ENCODE assay signal across 8 cellular contexts in genomic region chr3:47163990-47164848, GRCh38. TPM values are rescaled to one million over a fixed set of nuclear protein-coding genes. Genes with fewer than 3 reads are reported as not detected.
DNase-seq lines count a peak whose midpoint lies in the region; ATAC-seq and TF ChIP-seq lines count a peak whose summit lies in the region.

Gene SETD2 (minus strand): TSS chr3:47164113. CDS start chr3:47163924, 189 bp downstream.

- H3K9me3 Mint-ChIP-seq in activated B cell treated with CpG ODN at 0.5 μM for 24 hours = no peaks in the 10 kb centered on the region

- POLR2A ChIA-PET in AG04449 (lab: Yijun Ruan, JAX) = interaction anchor here (0.7 to 1.7 kb wide), 6 partner anchors 51 to 216 kb away, joined by 3 to 7 read pairs (median 4); partner anchors contain the start of genes CCDC12, NBEAL2 and PTPN23
- POLR2A ChIA-PET in activated B cell treated with CpG ODN at 0.5 μM for 24 hours (lab: Charles Lee) = interaction anchor here (0.5 to 2.4 kb wide), 21 partner anchors 11 to 302 kb away, joined by 3 to 13 read pairs (median 4); partner anchors contain the start of genes KIF9, KLHL18 and PTPN23

- peak; percentile 44 for TF ChIP-seq CTCF in AG04449 (IDR thresholded peaks at IDR 0.05; ENCODE audit: insufficient read depth, low read length, missing control alignments)
- TF ChIP-seq CTCF in activated B cell treated with CpG ODN at 0.5 μM for 24 hours (IDR thresholded peaks at IDR 0.05) = no peak
- TF ChIP-seq CTCF in cardiac fibroblast (IDR thresholded peaks at IDR 0.05; ENCODE audit: low read depth, low read length) = peak; percentile 16
- peak; percentile 9 to 63 (median 51) for TF ChIP-seq CTCF in spleen (IDR thresholded peaks at IDR 0.05 in 8 of 11, conservative IDR thresholded peaks at IDR 0.05 in 3 of 11)

- peak within 1 kb of the TSS; percentile 98 for H3K4me3 Mint-ChIP-seq in activated B cell treated with CpG ODN at 0.5 μM for 24 hours

- peaks cover 31 to 60% (median 50%) of the 10 kb centered on the region in 6 donors for H3K4me1 ChIP-seq in spleen

- H3K27ac Mint-ChIP-seq in activated B cell treated with CpG ODN at 0.5 μM for 24 hours = peak within 1 kb of the TSS; percentile 96

- WGBS in spleen, 5 donors = 0 to 1% (median 0%) methylated on average over 47 to 89 of the region's 96 CpGs

- H3K27me3 Mint-ChIP-seq in activated B cell treated with CpG ODN at 0.5 μM for 24 hours = no peaks in the 10 kb centered on the region

- H3K36me3 ChIP-seq in spleen = no peaks in the 10 kb centered on the region

- CTCF ChIA-PET in AG04449 (lab: Yijun Ruan, JAX) = interaction anchor here (0.8 to 1.2 kb wide), 3 partner anchors 11 to 160 kb away, joined by 3 to 4 read pairs (median 3); no protein-coding TSS in a partner anchor
- CTCF ChIA-PET in activated B cell treated with CpG ODN at 0.5 μM for 24 hours (lab: Charles Lee) = interaction anchor here (0.6 to 3.0 kb wide), 16 partner anchors 15 to 257 kb away, joined by 3 to 26 read pairs (median 4); no protein-coding TSS in a partner anchor

- intact Hi-C loops in activated B cell treated with CpG ODN at 0.5 μM for 24 hours (cut with micrococcal nuclease) (loop anchor here (1.0 to 10.0 kb wide), 8 partner anchors 52 to 621 kb away; partner anchors contain the start of genes CCDC12, KIF9, KLHL18 and NBEAL2), spleen (cut with DNase I; ENCODE audit: low total_unique reads) (no loop called here)

- H3K27me3 ChIP-seq in spleen (replicated peaks in 1 of 7) = no peaks in the 10 kb centered on the region

- peak within 1 kb of the TSS; percentile 84 to 98 (median 96) for H3K27ac ChIP-seq in spleen

- peaks cover 17% of the 10 kb centered on the region for H3K36me3 Mint-ChIP-seq in activated B cell treated with CpG ODN at 0.5 μM for 24 hours (ENCODE audit: low read depth)

- peak in 2 of 3 donors; percentile 2 to 37 for TF ChIP-seq POLR2A in spleen (IDR thresholded peaks at IDR 0.05)

- H3K9me3 ChIP-seq in spleen = no peaks in the 10 kb centered on the region

- DNase-seq in AG04449 (ENCODE audit: low read depth, low spot score) = peak; percentile 34
- DNase-seq in NCI-H2227 (lab: John Stamatoyannopoulos, UW; ENCODE audit: unreplicated experiment) = peak; percentile 89
- peak; percentile 80 for DNase-seq in activated B cell treated with CpG ODN at 0.5 μM for 24 hours
- DNase-seq in cardiac fibroblast (ENCODE audit: low read depth in 2 of 2) = peak; percentile 91 to 95
- peak; percentile 84 for DNase-seq in inferior parietal cortex (ENCODE audit: extremely low spot score)
- DNase-seq in spleen = peak; percentile 98

- H3K4me3 ChIP-seq in AG04449 (ENCODE audit: low read depth, low read length) (peak within 1 kb of the TSS; percentile 79), cardiac fibroblast (replicated peaks in 1 of 2; ENCODE audit: low read depth in 2 of 2, low read length in 2 of 2) (peak within 1 kb of the TSS; percentile 84 to 90), spleen (peak within 1 kb of the TSS; percentile 73 to 99 (median 96))

- peaks cover 53% of the 10 kb centered on the region for H3K4me1 Mint-ChIP-seq in activated B cell treated with CpG ODN at 0.5 μM for 24 hours

- peak; percentile 78 for ATAC-seq in GM18867 (IDR thresholded peaks at IDR 0.05; ENCODE audit: unreplicated experiment)
- ATAC-seq in HG03097 (IDR thresholded peaks at IDR 0.05; ENCODE audit: low FRiP score, unreplicated experiment) = peak; percentile 56
- peak; percentile 86 for ATAC-seq in activated B cell treated with CpG ODN at 0.5 μM for 24 hours (ENCODE audit: low read depth)

RNA-seq across cellular contexts. Expression of gene SETD2, which starts in this region (rescaled TPM):
- total RNA-seq in activated B cell treated with CpG ODN at 0.5 μM for 24 hours (56.9 and 65.7 TPM in 2 replicates), spleen (10 to 100 TPM; 55.3 to 94.0 (median 73.0) TPM)
- 10 to 100 TPM; 10.4 to 15.1 (median 11.3) TPM for polyA plus RNA-seq in spleen

Comparison
In these comparisons a context has a peak if more than half of its experiments do, and no peak if none do; other contexts are left out.
1. Peak in every context shown above with its lines: DNase-seq, ATAC-seq, H3K4me3 ChIP-seq and H3K27ac ChIP-seq.
2. DNase-seq: peak in every context shown above with its lines; median percentile 98 in spleen; 93 in cardiac fibroblast; 89 in NCI-H2227; 84 in inferior parietal cortex; 80 in activated B cell treated with CpG ODN at 0.5 μM for 24 hours; 34 in AG04449.